25 cellular contexts compared by ENCODE assay signal in the genomic region with DNA sequence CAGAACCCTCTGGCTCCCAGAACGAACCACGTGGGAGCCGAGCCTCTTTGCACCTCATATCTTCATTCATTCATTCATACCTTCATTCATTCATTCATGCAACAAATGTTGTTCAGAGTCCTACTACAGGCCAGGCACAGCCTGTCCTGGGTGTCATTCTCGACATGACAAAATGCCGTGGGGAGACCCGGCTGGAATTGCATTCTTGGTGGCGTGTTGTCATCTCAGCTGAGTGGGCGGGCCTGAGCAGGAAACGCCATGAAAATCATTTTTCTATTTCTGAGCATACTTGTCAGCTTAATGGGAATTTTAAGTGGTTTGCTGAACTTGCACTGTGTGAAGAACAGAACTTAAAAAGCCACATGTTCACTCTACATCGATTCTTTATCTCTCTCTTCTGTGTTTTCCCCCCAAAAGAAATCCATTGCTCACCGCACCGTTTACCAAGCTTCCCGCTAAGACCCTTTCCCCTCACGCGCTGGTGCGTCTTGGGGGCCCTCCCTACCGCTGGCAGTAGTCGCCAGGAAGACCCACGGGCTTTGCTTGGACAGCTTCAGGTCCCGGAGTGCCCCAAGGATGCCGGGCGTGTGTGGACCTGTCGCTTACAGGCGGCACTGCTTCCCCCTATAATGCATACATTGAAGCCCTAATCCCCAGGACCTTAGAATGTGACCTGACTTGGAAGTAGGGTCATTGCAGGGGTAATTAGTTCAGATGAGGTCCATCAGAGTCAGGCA. TPM values are rescaled to one million over a fixed set of nuclear protein-coding genes. Genes with fewer than 3 reads are reported as not detected.
DNase-seq lines count a peak whose midpoint lies in the region; TF ChIP-seq lines count a peak whose summit lies in the region.
"Had no signal": no experiment of that assay in that cellular context is flagged by ENCODE, and none has a peak within 500 bp of the region (broad histone marks: within the 10 kb centered on the region; RNA-seq: fewer than 3 reads in every experiment).

No MANE protein-coding gene starts in this region.

- no peak overlapping the region for H3K4me3 ChIP-seq in colonic mucosa
- H3K4me3 ChIP-seq: HAP-1, PC-9, SJCRH30, testis had no signal

- no peaks in the 10 kb centered on the region for H3K9me3 Mint-ChIP-seq in osteocyte (ENCODE audit: unreplicated experiment)
- H3K9me3 Mint-ChIP-seq: nephron had no signal

- H3K36me3 ChIP-seq in colonic mucosa = no peaks in the 10 kb centered on the region
- H3K36me3 ChIP-seq: brain microvascular endothelial cell, HAP-1, SJCRH30 had no signal

- no peak overlapping the region for H3K9ac ChIP-seq in colonic mucosa (ENCODE audit: low read depth in 2 of 2, low read length in 2 of 2)

- H3K4me1 ChIP-seq in colonic mucosa = no peaks in the 10 kb centered on the region
- H3K4me1 ChIP-seq: HAP-1, SJCRH30, testis had no signal

- H3K4me3 Mint-ChIP-seq in osteocyte (ENCODE audit: unreplicated experiment) = no peak overlapping the region
- H3K4me3 Mint-ChIP-seq: B cell, nephron, T-helper 17 cell had no signal

- TF ChIP-seq CTCF in colonic mucosa (IDR thresholded peaks at IDR 0.05) (no peak), osteocyte (IDR thresholded peaks at IDR 0.05) (no peak)

- peaks cover 2% of the 10 kb centered on the region for H3K4me1 Mint-ChIP-seq in osteocyte (ENCODE audit: unreplicated experiment)
- H3K4me1 Mint-ChIP-seq: B cell, nephron, T-helper 17 cell had no signal

- intact Hi-C loops in colonic mucosa (cut with DNase I) = no loop called here

- no peaks in the 10 kb centered on the region for H3K27me3 Mint-ChIP-seq in osteocyte (ENCODE audit: unreplicated experiment)
- H3K27me3 Mint-ChIP-seq: B cell, T-helper 17 cell had no signal

- no peaks in the 10 kb centered on the region for H3K27me3 ChIP-seq in colonic mucosa
- H3K27me3 ChIP-seq: brain microvascular endothelial cell, testis had no signal

- no peaks in the 10 kb centered on the region for H3K9me3 ChIP-seq in colonic mucosa
- H3K9me3 ChIP-seq: HAP-1, SJCRH30, testis had no signal

- no peak overlapping the region for H3K27ac Mint-ChIP-seq in osteocyte (ENCODE audit: unreplicated experiment)
- H3K27ac Mint-ChIP-seq: B cell, nephron, T-helper 17 cell had no signal

- H3K36me3 Mint-ChIP-seq in osteocyte (ENCODE audit: unreplicated experiment) = no peaks in the 10 kb centered on the region

- DNase-seq in AG08396 (ENCODE audit: low spot score) (peak; percentile 16), GM03348 (ENCODE audit: low spot score) (peak; percentile 10), colonic mucosa (peak; percentile 12), osteocyte (ENCODE audit: extremely low spot score, unreplicated experiment) (peak; percentile 70), NCI-H2029 treated with DMSO at 0.1 percent for 48 hours (lab: John Stamatoyannopoulos, UW) (no peak), NCI-H2171 (lab: John Stamatoyannopoulos, UW) (no peak), HPDE6-E6E7 (ENCODE audit: extremely low spot score) (no peak)
- DNase-seq: activated effector memory CD4-positive, alpha-beta T cell treated with Interleukin-2 at 50 U/mL for 16 hours; brain microvascular endothelial cell; COR-L47; hippocampal formation; mesenchymal stem cell; NCI-H1436; NCI-H82; PC-9; SJCRH30; testis had no signal

- no peak overlapping the region for H3K27ac ChIP-seq in colonic mucosa
- H3K27ac ChIP-seq: brain microvascular endothelial cell, PC-9, SJCRH30, testis, VCaP had no signal

RNA-seq across cellular contexts. Expression of a gene that starts 41.6 kb away (rescaled TPM):
- total RNA-seq in colonic mucosa = not detected
- 3.2 and 3.5 TPM in 2 replicates for total RNA-seq in osteocyte
- total RNA-seq: activated CD8-positive, alpha-beta memory T cell treated with anti-CD3 and anti-CD28 coated beads for 36 hours; B cell; endothelial cell of umbilical vein; PC-9; pulmonary artery endothelial cell; SJCRH30; T-helper 17 cell had no signal

Comparison
In these comparisons a context has a peak if more than half of its experiments do, and no peak if none do; other contexts are left out.
1. DNase-seq: peak in AG08396 (single experiment), GM03348 (single experiment), colonic mucosa (single experiment) and osteocyte (single experiment); none in NCI-H2029 treated with DMSO at 0.1 percent for 48 hours (single experiment), NCI-H2171 (single experiment) and HPDE6-E6E7 (single experiment).